5 cellular contexts compared by ENCODE assay signal in the genomic region with DNA sequence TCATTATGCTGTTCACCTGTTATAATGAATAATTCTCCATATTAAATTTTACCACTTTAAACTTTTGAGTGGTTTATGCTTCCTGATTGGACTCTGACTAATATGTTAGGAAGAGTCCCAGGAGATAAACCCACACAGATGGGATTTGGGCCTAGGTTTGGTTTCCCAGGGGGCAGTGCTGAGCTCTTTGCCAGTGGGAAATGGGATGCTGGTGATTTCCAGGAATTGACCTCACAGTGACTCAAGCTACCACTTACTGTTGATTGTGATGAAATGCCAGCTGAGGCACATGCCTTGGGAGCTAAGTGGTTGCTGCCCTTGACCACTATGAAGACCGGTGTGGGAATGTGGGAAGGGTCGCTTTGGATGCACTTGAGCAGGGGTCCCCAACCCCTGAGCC. TPM values are rescaled to one million over a fixed set of nuclear protein-coding genes. Genes with fewer than 3 reads are reported as not detected.
"Had no signal": no experiment of that assay in that cellular context is flagged by ENCODE, and none has a peak within 500 bp of the region (broad histone marks: within the 10 kb centered on the region; RNA-seq: fewer than 3 reads in every experiment).

No MANE protein-coding gene starts in this region.

RNA-seq across cellular contexts. Expression of gene WNT3A, which starts 40.1 kb away (rescaled TPM):
- total RNA-seq: dorsolateral prefrontal cortex; natural killer cell treated with Interleukin-12 subunit alpha and Interleukin-12 subunit beta and Interleukin-15 and Interleukin-18, amount 100 ng/mL, for 72 hours; skeletal muscle tissue; thyroid gland; urinary bladder had no signal
- polyA plus RNA-seq: urinary bladder had no signal
